31 cellular contexts compared by ENCODE assay signal in genomic region chrX:123432362-123433150, GRCh38.
DNase-seq lines count a peak whose midpoint lies in the region; ATAC-seq, FAIRE-seq and TF ChIP-seq lines count a peak whose summit lies in the region.
"Had no signal": no experiment of that assay in that cellular context is flagged by ENCODE, and none has a peak within 500 bp of the region (broad histone marks: within the 10 kb centered on the region; RNA-seq: fewer than 3 reads in every experiment).

No MANE protein-coding gene starts in this region.

- DNase-seq in Calu3 (peak; percentile 49), HT-29 (ENCODE audit: low spot score) (peak; percentile 11), GM12878 (ENCODE audit: low read depth, low spot score) (no peak), kidney tubule cell (ENCODE audit: low spot score) (peak; percentile 15), left ventricle myocardium inferior (no peak), adrenal gland (no peak)
- DNase-seq in activated CD4-positive, alpha-beta T cell treated with anti-CD3 and anti-CD28 coated beads for 48 hours, result no peak
- no peak for DNase-seq in activated CD4-positive, alpha-beta memory T cell treated with anti-CD3 and anti-CD28 coated beads for 36 hours
- DNase-seq: activated CD8-positive, alpha-beta memory T cell treated with anti-CD3 and anti-CD28 coated beads for 24 hours; activated effector memory CD4-positive, alpha-beta T cell treated with anti-CD3 and anti-CD28 coated beads, Interleukin-2, amount 50 U/mL, for 16 hours; activated naive CD8-positive, alpha-beta T cell treated with anti-CD3 and anti-CD28 coated beads for 36 hours; C1 segment of cervical spinal cord; Caco-2; heart left ventricle; mesendoderm; MG63; NCI-H2029 treated with DMSO at 0.1 percent for 48 hours; NCI-H226; NCI-H774; stimulated activated CD4-positive, alpha-beta T cell treated with anti-CD3 and anti-CD28 coated beads, Interleukin-12 subunit alpha, Interleukin-12 subunit beta, amount 100 ng/mL, for 4 hours; stimulated activated CD4-positive, alpha-beta T cell treated with anti-CD3 and anti-CD28 coated beads, Interleukin-4, amount 100 ng/mL, for 24 hours; T-helper 17 cell; uterus had no signal

- H3K27ac ChIP-seq in GM12878 (ENCODE audit: control insufficient read depth, insufficient read depth), result no peak overlapping the region
- H3K27ac ChIP-seq in left ventricle myocardium inferior (replicated peaks), result no peak overlapping the region
- no peak overlapping the region for H3K27ac ChIP-seq in adrenal gland
- H3K27ac ChIP-seq: ascending aorta, heart left ventricle, RWPE1, suprapubic skin, uterus had no signal

- in situ Hi-C loops in GM12878 (cut with MboI), result no loop called here

- SMC1A ChIA-PET in GM12878 (lab: Charles Lee; ENCODE audit: uncharacterized antibody, unreplicated experiment), result interaction anchor here (1.1 to 14.3 kb wide), 3 partner anchors 16 to 976 kb away, joined by 3 to 172 read pairs (median 3); no protein-coding TSS in a partner anchor

- no peak overlapping the region for H3K4me2 ChIP-seq in GM12878 (ENCODE audit: control insufficient read depth, insufficient read depth)

- H3K27me3 ChIP-seq in GM12878 (replicated peaks in 1 of 2; ENCODE audit: control insufficient read depth in 2 of 2, insufficient read depth in 2 of 2, low read length in 1 of 2) (no peaks in the 10 kb centered on the region), left ventricle myocardium inferior (ENCODE audit: low read depth) (no peaks in the 10 kb centered on the region), adrenal gland (no peaks in the 10 kb centered on the region)
- H3K27me3 ChIP-seq: ascending aorta, heart left ventricle, MG63, suprapubic skin, uterus had no signal

- TF ChIP-seq CTCF in Calu3 (IDR thresholded peaks at IDR 0.05; ENCODE audit: unreplicated experiment) (no peak), GM12878 (IDR thresholded peaks at IDR 0.05 in 2 of 3, conservative IDR thresholded peaks at IDR 0.05 in 1 of 3; ENCODE audit: control insufficient read depth in 2 of 3, extremely low read depth in 1 of 3, insufficient read depth in 1 of 3, low read depth in 3 of 3, low read length in 3 of 3) (no peak), left ventricle myocardium inferior (IDR thresholded peaks at IDR 0.05; ENCODE audit: borderline replicate concordance) (no peak), adrenal gland (IDR thresholded peaks at IDR 0.05) (no peak)

- no peaks in the 10 kb centered on the region for H3K9me3 Mint-ChIP-seq in Calu3 (ENCODE audit: low read depth, unreplicated experiment)
- no peaks in the 10 kb centered on the region for H3K9me3 Mint-ChIP-seq in activated CD4-positive, alpha-beta memory T cell treated with anti-CD3 and anti-CD28 coated beads for 36 hours
- H3K9me3 Mint-ChIP-seq: activated naive CD8-positive, alpha-beta T cell treated with anti-CD3 and anti-CD28 coated beads for 36 hours; central memory CD8-positive, alpha-beta T cell; stimulated activated memory B cell treated with anti-CD40 and anti-IgM and Interleukin-4, amounts not matched to agents 10 μg/mL and 1 μg/mL and 100 μg/mL, for 72 hours had no signal

- H3K4me3 ChIP-seq in GM12878, result no peak overlapping the region
- H3K4me3 ChIP-seq in left ventricle myocardium inferior, result no peak overlapping the region
- no peak overlapping the region for H3K4me3 ChIP-seq in adrenal gland
- H3K4me3 ChIP-seq: ascending aorta, heart left ventricle, MG63, suprapubic skin, uterus had no signal

- intact Hi-C loops in Calu3 (cut with micrococcal nuclease; ENCODE audit: unreplicated experiment) (no loop called here), GM12878 (cut with micrococcal nuclease; ENCODE audit: unreplicated experiment) (no loop called here), left ventricle myocardium inferior (cut with micrococcal nuclease) (no loop called here), adrenal gland (cut with DNase I) (no loop called here)
- intact Hi-C loops in activated CD4-positive, alpha-beta memory T cell treated with anti-CD3 and anti-CD28 coated beads for 36 hours (cut with micrococcal nuclease), result no loop called here

- CTCF ChIA-PET in Calu3 (lab: Charles Lee) (no interaction called here), GM12878 (lab: Yijun Ruan, JAX) (interaction anchor here (0.7 kb wide), 1 partner anchor 12 kb away, joined by 4 read pairs; no protein-coding TSS in a partner anchor)
- CTCF ChIA-PET in activated CD4-positive, alpha-beta memory T cell treated with anti-CD3 and anti-CD28 coated beads for 36 hours (lab: Charles Lee), result no interaction called here

- no peaks in the 10 kb centered on the region for H3K36me3 Mint-ChIP-seq in Calu3 (ENCODE audit: insufficient read depth, unreplicated experiment)
- H3K36me3 Mint-ChIP-seq in activated CD4-positive, alpha-beta memory T cell treated with anti-CD3 and anti-CD28 coated beads for 36 hours, result no peaks in the 10 kb centered on the region
- H3K36me3 Mint-ChIP-seq: activated naive CD8-positive, alpha-beta T cell treated with anti-CD3 and anti-CD28 coated beads for 36 hours; stimulated activated memory B cell treated with anti-CD40 and anti-IgM and Interleukin-4, amounts not matched to agents 10 μg/mL and 1 μg/mL and 100 μg/mL, for 72 hours had no signal

- H4K20me1 ChIP-seq in GM12878 (ENCODE audit: control insufficient read depth, insufficient read depth), result no peaks in the 10 kb centered on the region

- TF ChIP-seq EP300 in GM12878 (IDR thresholded peaks at IDR 0.05; ENCODE audit: borderline replicate concordance in 1 of 2, control insufficient read depth in 1 of 2, low read depth in 2 of 2, low read length in 2 of 2), result no peak

- BruUV-seq in Calu3 (replicated peaks; lab: Mats Ljungman, UMichigan) (no TSS peak), GM12878 (replicated peaks; lab: Mats Ljungman, UMichigan) (no TSS peak)

- no peak overlapping the region for H3K9ac ChIP-seq in GM12878 (ENCODE audit: control insufficient read depth, insufficient read depth, low read length)

- H3K4me1 Mint-ChIP-seq in Calu3 (ENCODE audit: low read depth, unreplicated experiment), result peaks cover 8% of the 10 kb centered on the region
- H3K4me1 Mint-ChIP-seq in activated CD4-positive, alpha-beta memory T cell treated with anti-CD3 and anti-CD28 coated beads for 36 hours (ENCODE audit: low read depth), result no peaks in the 10 kb centered on the region
- H3K4me1 Mint-ChIP-seq: activated naive CD8-positive, alpha-beta T cell treated with anti-CD3 and anti-CD28 coated beads for 36 hours; central memory CD8-positive, alpha-beta T cell; stimulated activated memory B cell treated with anti-CD40 and anti-IgM and Interleukin-4, amounts not matched to agents 10 μg/mL and 1 μg/mL and 100 μg/mL, for 72 hours; T-helper 17 cell had no signal

- no peak overlapping the region for H3K4me3 Mint-ChIP-seq in Calu3 (ENCODE audit: low read depth, unreplicated experiment)
- no peak overlapping the region for H3K4me3 Mint-ChIP-seq in activated CD4-positive, alpha-beta memory T cell treated with anti-CD3 and anti-CD28 coated beads for 36 hours
- H3K4me3 Mint-ChIP-seq: activated naive CD8-positive, alpha-beta T cell treated with anti-CD3 and anti-CD28 coated beads for 36 hours; central memory CD8-positive, alpha-beta T cell; stimulated activated memory B cell treated with anti-CD40 and anti-IgM and Interleukin-4, amounts not matched to agents 10 μg/mL and 1 μg/mL and 100 μg/mL, for 72 hours; T-helper 17 cell had no signal

- TF ChIP-seq POLR2A in GM12878 (IDR thresholded peaks at IDR 0.05; ENCODE audit: low read depth, low read length) (no peak), adrenal gland (IDR thresholded peaks at IDR 0.05) (no peak)

- no peaks in the 10 kb centered on the region for H3K27me3 Mint-ChIP-seq in Calu3 (ENCODE audit: unreplicated experiment)
- H3K27me3 Mint-ChIP-seq in activated CD4-positive, alpha-beta memory T cell treated with anti-CD3 and anti-CD28 coated beads for 36 hours, result no peaks in the 10 kb centered on the region
- H3K27me3 Mint-ChIP-seq: central memory CD8-positive, alpha-beta T cell; stimulated activated memory B cell treated with anti-CD40 and anti-IgM and Interleukin-4, amounts not matched to agents 10 μg/mL and 1 μg/mL and 100 μg/mL, for 72 hours had no signal

- peak overlapping the region; percentile 42 for H3K27ac Mint-ChIP-seq in Calu3 (ENCODE audit: unreplicated experiment)
- H3K27ac Mint-ChIP-seq in activated CD4-positive, alpha-beta memory T cell treated with anti-CD3 and anti-CD28 coated beads for 36 hours, result no peak overlapping the region
- H3K27ac Mint-ChIP-seq: activated naive CD8-positive, alpha-beta T cell treated with anti-CD3 and anti-CD28 coated beads for 36 hours; stimulated activated memory B cell treated with anti-CD40 and anti-IgM and Interleukin-4, amounts not matched to agents 10 μg/mL and 1 μg/mL and 100 μg/mL, for 72 hours; T-helper 17 cell had no signal

- RAD21 ChIA-PET in GM12878 (lab: Charles Lee; ENCODE audit: unreplicated experiment), result no interaction called here

- no peaks in the 10 kb centered on the region for H3K4me1 ChIP-seq in GM12878 (ENCODE audit: control insufficient read depth, insufficient read depth, low read length)
- H3K4me1 ChIP-seq in left ventricle myocardium inferior, result no peaks in the 10 kb centered on the region
- no peaks in the 10 kb centered on the region for H3K4me1 ChIP-seq in adrenal gland (replicated peaks in 1 of 2)
- H3K4me1 ChIP-seq: ascending aorta, Caco-2, heart left ventricle, suprapubic skin, uterus had no signal

- TF ChIP-seq RAD21 in GM12878 (IDR thresholded peaks at IDR 0.05; ENCODE audit: insufficient read depth, low read depth, low read length), result no peak

- POLR2A ChIA-PET in GM12878 (lab: Charles Lee), result no interaction called here
- POLR2A ChIA-PET in activated CD4-positive, alpha-beta memory T cell treated with anti-CD3 and anti-CD28 coated beads for 36 hours (lab: Charles Lee), result no interaction called here

- WGBS in GM12878 (ENCODE audit: insufficient coverage, insufficient replicate concordance, low lambda C conversion rate, missing lambda C conversion rate), result 71% methylated on average over 4 of the region's 4 CpGs
- 86 to 98% (median 93%) methylated on average over 4 of the region's 4 CpGs for WGBS in adrenal gland, 4 donors

- H3K36me3 ChIP-seq in GM12878 (ENCODE audit: control insufficient read depth in 2 of 2, insufficient read depth in 2 of 2, low read length in 1 of 2) (no peaks in the 10 kb centered on the region), left ventricle myocardium inferior (no peaks in the 10 kb centered on the region), adrenal gland (replicated peaks in 1 of 2) (no peaks in the 10 kb centered on the region)
- H3K36me3 ChIP-seq: ascending aorta, heart left ventricle, MG63, suprapubic skin, uterus had no signal

- H3K79me2 ChIP-seq in GM12878 (ENCODE audit: control insufficient read depth, insufficient read depth, low read length), result no peaks in the 10 kb centered on the region

- H3K9me3 ChIP-seq in GM12878 (replicated peaks; ENCODE audit: control insufficient read depth, insufficient read depth, low read length), result no peaks in the 10 kb centered on the region
- no peaks in the 10 kb centered on the region for H3K9me3 ChIP-seq in left ventricle myocardium inferior (replicated peaks)
- no peaks in the 10 kb centered on the region for H3K9me3 ChIP-seq in adrenal gland (replicated peaks in 1 of 3)
- H3K9me3 ChIP-seq: ascending aorta, Caco-2, heart left ventricle, MG63, suprapubic skin, uterus had no signal

- ATAC-seq in GM12878, result peak; percentile 52
- ATAC-seq: heart left ventricle; sciatic nerve; SK-N-SH treated with all-trans-retinoic acid at 6 μM for 48 hours; stimulated activated memory B cell treated with anti-CD40 and anti-IgM and Interleukin-4, amounts not matched to agents 10 μg/mL and 1 μg/mL and 100 μg/mL, for 72 hours; T-helper 17 cell had no signal

- FAIRE-seq in GM12878 (lab: Jason Lieb, UNC), result no peak
- FAIRE-seq: H54 had no signal

- H2AFZ ChIP-seq in GM12878 (ENCODE audit: control insufficient read depth, low read depth, low read length), result no peak overlapping the region

Comparison
In these comparisons a context has a peak if more than half of its experiments do, and no peak if none do; other contexts are left out.
1. DNase-seq: peak in Calu3 (single experiment), HT-29 (single experiment) and kidney tubule cell (single experiment); none in GM12878 (single experiment), left ventricle myocardium inferior (single experiment), activated CD4-positive, alpha-beta T cell treated with anti-CD3 and anti-CD28 coated beads for 48 hours (single experiment), adrenal gland (0 of 7) and activated CD4-positive, alpha-beta memory T cell treated with anti-CD3 and anti-CD28 coated beads for 36 hours (single experiment).